In genomic region chr2:134287323-134287722, GRCh38 we compare ENCODE assay signal across 14 cellular contexts. TPM values are rescaled to one million over a fixed set of nuclear protein-coding genes. Genes with fewer than 3 reads are reported as not detected.
A peak's percentile ranks its signal among the peaks of the same experiment; 100 is the strongest.
DNase-seq lines count a peak whose midpoint lies in the region; ATAC-seq and TF ChIP-seq lines count a peak whose summit lies in the region.
"Had no signal": no experiment of that assay in that cellular context is flagged by ENCODE, and none has a peak within 500 bp of the region (broad histone marks: within the 10 kb centered on the region; RNA-seq: fewer than 3 reads in every experiment).

No MANE protein-coding gene starts in this region.

- POLR2A ChIA-PET in HEK293T (lab: Yijun Ruan, JAX) = no interaction called here

- peak; percentile 47 for ATAC-seq in HG02571 (IDR thresholded peaks at IDR 0.05; ENCODE audit: unreplicated experiment)
- ATAC-seq in HG03558 (IDR thresholded peaks at IDR 0.05; ENCODE audit: extremely low read depth, unreplicated experiment) = peak; percentile 29
- peak; percentile 25 for ATAC-seq in stimulated activated effector memory CD8-positive, alpha-beta T cell treated with anti-CD3 and anti-CD28 coated beads, Interleukin-12 subunit alpha, Interleukin-12 subunit beta, amount 100 ng/mL, for 72 hours

- DNase-seq in left ventricle myocardium inferior (no peak), cardiac septum (ENCODE audit: low spot score) (no peak), KBM-7 (no peak), HEK293T (ENCODE audit: extremely low spot score) (no peak), superior temporal gyrus (ENCODE audit: extremely low spot score) (no peak)
- DNase-seq in stimulated activated effector memory CD8-positive, alpha-beta T cell treated with anti-CD3 and anti-CD28 coated beads, Interleukin-12 subunit alpha, Interleukin-12 subunit beta, amount 100 ng/mL, for 72 hours (ENCODE audit: low spot score in 2 of 2) = no peak
- DNase-seq: activated gamma-delta T cell treated with Interleukin-2 at 50 U/mL for 16 hours, left cardiac atrium, NCI-H2081, sigmoid colon had no signal

- no peaks in the 10 kb centered on the region for H3K27me3 ChIP-seq in left ventricle myocardium inferior (ENCODE audit: low read depth)
- H3K27me3 ChIP-seq: sigmoid colon, suprapubic skin had no signal

- TF ChIP-seq CTCF in left ventricle myocardium inferior (IDR thresholded peaks at IDR 0.05; ENCODE audit: borderline replicate concordance) = no peak

- H3K4me1 ChIP-seq in left ventricle myocardium inferior = peaks cover 68% of the 10 kb centered on the region

- H3K9me3 Mint-ChIP-seq in stimulated activated effector memory CD8-positive, alpha-beta T cell treated with anti-CD3 and anti-CD28 coated beads, Interleukin-12 subunit alpha, Interleukin-12 subunit beta, amount 100 ng/mL, for 72 hours = no peaks in the 10 kb centered on the region

- H3K4me3 ChIP-seq in left ventricle myocardium inferior = no peak overlapping the region
- H3K4me3 ChIP-seq: sigmoid colon, suprapubic skin had no signal

- H3K27ac Mint-ChIP-seq in stimulated activated effector memory CD8-positive, alpha-beta T cell treated with anti-CD3 and anti-CD28 coated beads, Interleukin-12 subunit alpha, Interleukin-12 subunit beta, amount 100 ng/mL, for 72 hours = no peak overlapping the region

- in situ Hi-C loops in KBM-7 (cut with MboI; ENCODE audit: low pct_unique_long_range_greater_than_20kb, low sequenced_read_pairs) = no loop called here

- H3K27ac ChIP-seq in left ventricle myocardium inferior (replicated peaks) = peak overlapping the region; percentile 16
- H3K27ac ChIP-seq: epithelial cell of prostate, sigmoid colon, suprapubic skin had no signal

- peaks cover 26% of the 10 kb centered on the region for H3K4me1 Mint-ChIP-seq in stimulated activated effector memory CD8-positive, alpha-beta T cell treated with anti-CD3 and anti-CD28 coated beads, Interleukin-12 subunit alpha, Interleukin-12 subunit beta, amount 100 ng/mL, for 72 hours

- intact Hi-C loops in left ventricle myocardium inferior (cut with micrococcal nuclease) (no loop called here), cardiac septum (cut with DNase I) (no loop called here)

- H3K36me3 ChIP-seq in left ventricle myocardium inferior = no peaks in the 10 kb centered on the region
- H3K36me3 ChIP-seq: sigmoid colon, suprapubic skin had no signal

- CTCF ChIA-PET in HEK293T (lab: Yijun Ruan, JAX) = no interaction called here

- H3K9me3 ChIP-seq in left ventricle myocardium inferior (replicated peaks) = no peaks in the 10 kb centered on the region
- H3K9me3 ChIP-seq: sigmoid colon, suprapubic skin had no signal

- no peaks in the 10 kb centered on the region for H3K36me3 Mint-ChIP-seq in stimulated activated effector memory CD8-positive, alpha-beta T cell treated with anti-CD3 and anti-CD28 coated beads, Interleukin-12 subunit alpha, Interleukin-12 subunit beta, amount 100 ng/mL, for 72 hours

- no peak overlapping the region for H3K4me3 Mint-ChIP-seq in stimulated activated effector memory CD8-positive, alpha-beta T cell treated with anti-CD3 and anti-CD28 coated beads, Interleukin-12 subunit alpha, Interleukin-12 subunit beta, amount 100 ng/mL, for 72 hours

TF ChIP-seq in HEK293T, 16 proteins besides CTCF, POLR2A, EP300 and RAD21:
- TF ChIP-seq ELF4 (IDR thresholded peaks at IDR 0.05) (no peak), TARDBP (IDR thresholded peaks at IDR 0.05) (no peak)

RNA-seq across cellular contexts. Expression of gene MGAT5, which starts 33.5 kb away (rescaled TPM):
- total RNA-seq in left ventricle myocardium inferior (98.7 TPM), cardiac septum (75.3 TPM)
